29 cellular contexts compared by ENCODE assay signal in genomic region chr19:19009951-19010350, GRCh38.
"Had no signal": no experiment of that assay in that cellular context is flagged by ENCODE, and none has a peak within 500 bp of the region (broad histone marks: within the 10 kb centered on the region; RNA-seq: fewer than 3 reads in every experiment).

No MANE protein-coding gene starts in this region.

- H3K4me1 Mint-ChIP-seq: activated B cell treated with CpG ODN at 0.5 μM for 24 hours, endodermal cell had no signal

- ATAC-seq: activated CD4-positive, CD25-positive, alpha-beta regulatory T cell treated with anti-CD3 and anti-CD28 coated beads, Interleukin-2, amount 50 U/mL, for 24 hours; activated CD8-positive, alpha-beta T cell treated with anti-CD3 and anti-CD28 coated beads, Interleukin-2, amount 10 ng/mL, durations not matched to agents 7 days and 5 days; activated T-cell treated with anti-CD3 and anti-CD28 coated beads, Interleukin-2, amount 50 U/mL, for 4 hours; activated T-helper 17 cell treated with anti-CD3 and anti-CD28 coated beads, Interleukin-2, amount 50 U/mL, for 72 hours; body of pancreas; T-helper 17 cell had no signal

- H3K27me3 Mint-ChIP-seq: activated B cell treated with CpG ODN at 0.5 μM for 24 hours; activated CD4-positive, alpha-beta memory T cell treated with anti-CD3 and anti-CD28 coated beads for 36 hours; activated CD8-positive, alpha-beta memory T cell treated with anti-CD3 and anti-CD28 coated beads, Interleukin-2, amount 10 ng/mL, durations not matched to agents 7 days and 5 days; activated naive CD8-positive, alpha-beta T cell; activated T-helper 17 cell treated with anti-CD3 and anti-CD28 coated beads, Interleukin-2, amount 50 U/mL, for 72 hours; T-helper 17 cell had no signal

- H3K9me3 Mint-ChIP-seq: activated B cell treated with CpG ODN at 0.5 μM for 24 hours; activated CD4-positive, alpha-beta memory T cell treated with anti-CD3 and anti-CD28 coated beads for 36 hours; activated T-cell treated with anti-CD3 and anti-CD28 coated beads, Interleukin-2, amount 50 U/mL, for 4 hours; activated T-helper 17 cell treated with anti-CD3 and anti-CD28 coated beads, Interleukin-2, amount 50 U/mL, for 72 hours; endodermal cell; T-helper 2 cell treated with Interferon-gamma antibody and Interleukin-4, amounts not matched to agents 5 μg/mL and 100 μg/mL, for 36 hours had no signal

- H3K27ac Mint-ChIP-seq: activated B cell treated with CpG ODN at 0.5 μM for 24 hours; activated CD4-positive, alpha-beta memory T cell treated with anti-CD3 and anti-CD28 coated beads for 36 hours; activated CD8-positive, alpha-beta memory T cell treated with anti-CD3 and anti-CD28 coated beads, Interleukin-2, amount 10 ng/mL, durations not matched to agents 7 days and 5 days; activated CD8-positive, alpha-beta T cell treated with anti-CD3 and anti-CD28 coated beads, Interleukin-2, amount 10 ng/mL, durations not matched to agents 7 days and 5 days; activated naive CD8-positive, alpha-beta T cell; endodermal cell; T-helper 17 cell; T-helper 2 cell treated with Interferon-gamma antibody and Interleukin-4, amounts not matched to agents 5 μg/mL and 100 μg/mL, for 36 hours had no signal

- H3K4me3 Mint-ChIP-seq: activated B cell treated with CpG ODN at 0.5 μM for 24 hours; activated CD4-positive, alpha-beta memory T cell treated with anti-CD3 and anti-CD28 coated beads for 36 hours; activated CD8-positive, alpha-beta memory T cell treated with anti-CD3 and anti-CD28 coated beads, Interleukin-2, amount 10 ng/mL, durations not matched to agents 7 days and 5 days; activated CD8-positive, alpha-beta T cell treated with anti-CD3 and anti-CD28 coated beads, Interleukin-2, amount 10 ng/mL, durations not matched to agents 7 days and 5 days; activated naive CD8-positive, alpha-beta T cell; activated T-cell treated with anti-CD3 and anti-CD28 coated beads, Interleukin-2, amount 50 U/mL, for 4 hours; activated T-helper 17 cell treated with anti-CD3 and anti-CD28 coated beads, Interleukin-2, amount 50 U/mL, for 72 hours; endodermal cell; T-helper 17 cell; T-helper 2 cell treated with Interferon-gamma antibody and Interleukin-4, amounts not matched to agents 5 μg/mL and 100 μg/mL, for 36 hours had no signal

- DNase-seq: activated B cell treated with CpG ODN at 0.5 μM for 24 hours; activated CD4-positive, alpha-beta memory T cell treated with anti-CD3 and anti-CD28 coated beads for 36 hours; activated CD4-positive, alpha-beta T cell treated with anti-CD3 and anti-CD28 coated beads for 48 hours; activated CD8-positive, alpha-beta memory T cell treated with anti-CD3 and anti-CD28 coated beads, Interleukin-2, amount 10 ng/mL, durations not matched to agents 7 days and 5 days; activated CD8-positive, alpha-beta memory T cell treated with anti-CD3 and anti-CD28 coated beads, Interleukin-2, amount 50 U/mL, for 4 hours; activated CD8-positive, alpha-beta T cell treated with anti-CD3 and anti-CD28 coated beads, Interleukin-2, amount 10 ng/mL, durations not matched to agents 7 days and 5 days; activated effector memory CD4-positive, alpha-beta T cell treated with Interleukin-2 at 50 U/mL for 16 hours; activated gamma-delta T cell treated with Interleukin-2 at 50 U/mL for 16 hours; activated naive CD4-positive, alpha-beta T cell treated with anti-CD3 and anti-CD28 coated beads, Interleukin-2, amount 50 U/mL, for 16 hours; activated naive CD4-positive, alpha-beta T cell treated with Interleukin-2 at 50 U/mL for 16 hours; activated T-cell treated with anti-CD3 and anti-CD28 coated beads, Interleukin-2, amount 50 U/mL, for 4 hours; amniotic stem cell; anterior cingulate cortex; body of pancreas; caudate nucleus; cerebellar nuclear complex; colonic mucosa; effector CD8-positive, alpha-beta T cell; endodermal cell; foreskin fibroblast; head of caudate nucleus; T-helper 1 cell; T-helper 17 cell; T1000; WERI-Rb-1 had no signal
